In genomic region chr1:164875518-164875917, GRCh38 we compare ENCODE assay signal across 36 cellular contexts.
"Had no signal": no experiment of that assay in that cellular context is flagged by ENCODE, and none has a peak within 500 bp of the region (broad histone marks: within the 10 kb centered on the region; RNA-seq: fewer than 3 reads in every experiment).

No MANE protein-coding gene starts in this region.

- H3K4me3 ChIP-seq: ascending aorta, body of pancreas, breast epithelium had no signal

- ATAC-seq: activated CD8-positive, alpha-beta memory T cell treated with anti-CD3 and anti-CD28 coated beads, Interleukin-2, amount 10 ng/mL, durations not matched to agents 7 days and 5 days; activated CD8-positive, alpha-beta T cell treated with anti-CD3 and anti-CD28 coated beads, Interleukin-2, amount 10 ng/mL, durations not matched to agents 7 days and 5 days; activated naive CD8-positive, alpha-beta T cell treated with anti-CD3 and anti-CD28 coated beads, Interleukin-2, amount 50 U/mL, for 24 hours; body of pancreas had no signal

- H3K9me3 ChIP-seq: ascending aorta, body of pancreas, breast epithelium had no signal

- H3K4me1 ChIP-seq: ascending aorta, body of pancreas, breast epithelium had no signal

- H3K27me3 ChIP-seq: ascending aorta, body of pancreas, brain microvascular endothelial cell, breast epithelium had no signal

- H3K36me3 Mint-ChIP-seq: activated CD4-positive, alpha-beta memory T cell treated with anti-CD3 and anti-CD28 coated beads for 36 hours; activated CD8-positive, alpha-beta memory T cell treated with anti-CD3 and anti-CD28 coated beads, Interleukin-2, amount 10 ng/mL, durations not matched to agents 7 days and 5 days; activated naive CD4-positive, alpha-beta T cell treated with anti-CD3 and anti-CD28 coated beads, Interleukin-2, amount 10 ng/mL, durations not matched to agents 7 days and 5 days; activated naive CD4-positive, alpha-beta T cell treated with anti-CD3 and anti-CD28 coated beads, Interleukin-2, amount 50 U/mL, for 24 hours; activated naive CD8-positive, alpha-beta T cell; activated naive CD8-positive, alpha-beta T cell treated with anti-CD3 and anti-CD28 coated beads, Interleukin-2, amount 10 ng/mL, durations not matched to agents 7 days and 5 days had no signal

- H3K36me3 ChIP-seq: ascending aorta, brain microvascular endothelial cell, breast epithelium had no signal

- H3K27me3 Mint-ChIP-seq: activated B cell treated with CpG ODN at 0.5 μM for 24 hours; activated CD4-positive, alpha-beta T cell treated with anti-CD3 and anti-CD28 coated beads, Interleukin-2, amount 10 ng/mL, durations not matched to agents 24 days and 14 days; activated CD8-positive, alpha-beta memory T cell treated with anti-CD3 and anti-CD28 coated beads, Interleukin-2, amount 10 ng/mL, durations not matched to agents 7 days and 5 days; activated naive CD4-positive, alpha-beta T cell treated with anti-CD3 and anti-CD28 coated beads, Interleukin-2, amount 10 ng/mL, durations not matched to agents 7 days and 5 days; activated naive CD4-positive, alpha-beta T cell treated with anti-CD3 and anti-CD28 coated beads, Interleukin-2, amount 50 U/mL, for 24 hours; activated naive CD8-positive, alpha-beta T cell; activated naive CD8-positive, alpha-beta T cell treated with anti-CD3 and anti-CD28 coated beads, Interleukin-2, amount 10 ng/mL, durations not matched to agents 7 days and 5 days; activated naive CD8-positive, alpha-beta T cell treated with anti-CD3 and anti-CD28 coated beads, Interleukin-2, amount 50 U/mL, for 24 hours; activated T-cell treated with anti-CD3 and anti-CD28 coated beads, Interleukin-2, amount 50 U/mL, for 24 hours; central memory CD8-positive, alpha-beta T cell had no signal

- H3K27ac ChIP-seq: ascending aorta, body of pancreas, brain microvascular endothelial cell, breast epithelium, VCaP had no signal

- DNase-seq: activated B cell treated with CpG ODN at 0.5 μM for 24 hours; activated CD4-positive, alpha-beta memory T cell treated with anti-CD3 and anti-CD28 coated beads for 36 hours; activated CD4-positive, alpha-beta T cell treated with anti-CD3 and anti-CD28 coated beads for 4 hours; activated CD4-positive, alpha-beta T cell treated with anti-CD3 and anti-CD28 coated beads, Interleukin-2, amount 10 ng/mL, durations not matched to agents 24 days and 14 days; activated CD4-positive, alpha-beta T cell treated with anti-CD3 and anti-CD28 coated beads, Interleukin-2, amount 50 U/mL, for 1 hour; activated CD4-positive, alpha-beta T cell treated with anti-CD3 and anti-CD28 coated beads, Interleukin-2, amount 50 U/mL, for 4 hours; activated CD4-positive, CD25-positive, alpha-beta regulatory T cell treated with anti-CD3 and anti-CD28 coated beads, Interleukin-2, amount 50 U/mL, for 72 hours; activated CD8-positive, alpha-beta memory T cell treated with anti-CD3 and anti-CD28 coated beads for 24 hours; activated CD8-positive, alpha-beta memory T cell treated with anti-CD3 and anti-CD28 coated beads, Interleukin-2, amount 10 ng/mL, durations not matched to agents 7 days and 5 days; activated CD8-positive, alpha-beta memory T cell treated with anti-CD3 and anti-CD28 coated beads, Interleukin-2, amount 50 U/mL, for 48 hours; activated CD8-positive, alpha-beta T cell treated with anti-CD3 and anti-CD28 coated beads, Interleukin-2, amount 10 ng/mL, durations not matched to agents 7 days and 5 days; activated effector memory CD4-positive, alpha-beta T cell treated with Interleukin-2 at 50 U/mL for 16 hours; activated gamma-delta T cell; activated naive CD4-positive, alpha-beta T cell treated with anti-CD3 and anti-CD28 coated beads, Interleukin-2, amount 10 ng/mL, durations not matched to agents 7 days and 5 days; activated naive CD4-positive, alpha-beta T cell treated with Interleukin-2 at 50 U/mL for 16 hours; activated naive CD8-positive, alpha-beta T cell treated with anti-CD3 and anti-CD28 coated beads, Interleukin-2, amount 10 ng/mL, durations not matched to agents 7 days and 5 days; activated naive CD8-positive, alpha-beta T cell treated with anti-CD3 and anti-CD28 coated beads, Interleukin-2, amount 50 U/mL, for 24 hours; activated T-cell treated with anti-CD3 and anti-CD28 coated beads, Interleukin-2, amount 50 U/mL, for 24 hours; activated T-cell treated with anti-CD3 and anti-CD28 coated beads, Interleukin-2, amount 50 U/mL, for 48 hours; amygdala; anterior cingulate cortex; body of pancreas; brain microvascular endothelial cell; SW 1271; T-helper 1 cell; T-helper 2 cell; T-helper 9 cell had no signal

- H3K4me1 Mint-ChIP-seq: activated B cell treated with CpG ODN at 0.5 μM for 24 hours; activated CD4-positive, alpha-beta T cell treated with anti-CD3 and anti-CD28 coated beads, Interleukin-2, amount 10 ng/mL, durations not matched to agents 24 days and 14 days; activated CD8-positive, alpha-beta memory T cell treated with anti-CD3 and anti-CD28 coated beads, Interleukin-2, amount 10 ng/mL, durations not matched to agents 7 days and 5 days; activated naive CD4-positive, alpha-beta T cell treated with anti-CD3 and anti-CD28 coated beads, Interleukin-2, amount 10 ng/mL, durations not matched to agents 7 days and 5 days; activated naive CD4-positive, alpha-beta T cell treated with anti-CD3 and anti-CD28 coated beads, Interleukin-2, amount 50 U/mL, for 24 hours; activated naive CD8-positive, alpha-beta T cell treated with anti-CD3 and anti-CD28 coated beads, Interleukin-2, amount 10 ng/mL, durations not matched to agents 7 days and 5 days; activated naive CD8-positive, alpha-beta T cell treated with anti-CD3 and anti-CD28 coated beads, Interleukin-2, amount 50 U/mL, for 24 hours; central memory CD8-positive, alpha-beta T cell had no signal

- H3K9me3 Mint-ChIP-seq: activated B cell treated with CpG ODN at 0.5 μM for 24 hours; activated CD4-positive, alpha-beta T cell treated with anti-CD3 and anti-CD28 coated beads, Interleukin-2, amount 10 ng/mL, durations not matched to agents 24 days and 14 days; activated naive CD4-positive, alpha-beta T cell treated with anti-CD3 and anti-CD28 coated beads, Interleukin-2, amount 10 ng/mL, durations not matched to agents 7 days and 5 days; activated naive CD4-positive, alpha-beta T cell treated with anti-CD3 and anti-CD28 coated beads, Interleukin-2, amount 50 U/mL, for 24 hours; activated naive CD8-positive, alpha-beta T cell treated with anti-CD3 and anti-CD28 coated beads, Interleukin-2, amount 10 ng/mL, durations not matched to agents 7 days and 5 days; activated naive CD8-positive, alpha-beta T cell treated with anti-CD3 and anti-CD28 coated beads, Interleukin-2, amount 50 U/mL, for 24 hours; activated T-cell treated with anti-CD3 and anti-CD28 coated beads, Interleukin-2, amount 50 U/mL, for 24 hours; activated T-helper 2 cell treated with anti-CD3 and anti-CD28 coated beads, Interferon-gamma antibody, Interleukin-2, Interleukin-4, amounts not matched to agents 10 μg/mL and 5 μg/mL and 100 μg/mL, durations not matched to agents 14 hours and 24 hours and 36 hours; T-helper 1 cell treated with Interleukin-12 subunit alpha and Interleukin-12 subunit beta and Interleukin-4 antibody, amounts not matched to agents 30 μg/mL and 1 μg/mL, for 36 hours; T-helper 2 cell treated with Interferon-gamma antibody and Interleukin-4, amounts not matched to agents 5 μg/mL and 100 μg/mL, for 36 hours had no signal

- H3K27ac Mint-ChIP-seq: activated B cell treated with CpG ODN at 0.5 μM for 24 hours; activated CD4-positive, alpha-beta memory T cell treated with anti-CD3 and anti-CD28 coated beads for 36 hours; activated CD4-positive, alpha-beta T cell treated with anti-CD3 and anti-CD28 coated beads, Interleukin-2, amount 10 ng/mL, durations not matched to agents 24 days and 14 days; activated CD8-positive, alpha-beta memory T cell treated with anti-CD3 and anti-CD28 coated beads, Interleukin-2, amount 10 ng/mL, durations not matched to agents 7 days and 5 days; activated CD8-positive, alpha-beta T cell treated with anti-CD3 and anti-CD28 coated beads, Interleukin-2, amount 10 ng/mL, durations not matched to agents 7 days and 5 days; activated naive CD4-positive, alpha-beta T cell treated with anti-CD3 and anti-CD28 coated beads, Interleukin-2, amount 10 ng/mL, durations not matched to agents 7 days and 5 days; activated naive CD4-positive, alpha-beta T cell treated with anti-CD3 and anti-CD28 coated beads, Interleukin-2, amount 50 U/mL, for 24 hours; activated naive CD8-positive, alpha-beta T cell; activated naive CD8-positive, alpha-beta T cell treated with anti-CD3 and anti-CD28 coated beads, Interleukin-2, amount 10 ng/mL, durations not matched to agents 7 days and 5 days; activated naive CD8-positive, alpha-beta T cell treated with anti-CD3 and anti-CD28 coated beads, Interleukin-2, amount 50 U/mL, for 24 hours; activated T-cell treated with anti-CD3 and anti-CD28 coated beads, Interleukin-2, amount 50 U/mL, for 24 hours; activated T-helper 2 cell treated with anti-CD3 and anti-CD28 coated beads, Interferon-gamma antibody, Interleukin-2, Interleukin-4, amounts not matched to agents 10 μg/mL and 5 μg/mL and 100 μg/mL, durations not matched to agents 14 hours and 24 hours and 36 hours; T-helper 1 cell treated with Interleukin-12 subunit alpha and Interleukin-12 subunit beta and Interleukin-4 antibody, amounts not matched to agents 30 μg/mL and 1 μg/mL, for 36 hours; T-helper 2 cell treated with Interferon-gamma antibody and Interleukin-4, amounts not matched to agents 5 μg/mL and 100 μg/mL, for 36 hours had no signal

- H3K4me3 Mint-ChIP-seq: activated B cell treated with CpG ODN at 0.5 μM for 24 hours; activated CD4-positive, alpha-beta memory T cell treated with anti-CD3 and anti-CD28 coated beads for 36 hours; activated CD4-positive, alpha-beta T cell treated with anti-CD3 and anti-CD28 coated beads, Interleukin-2, amount 10 ng/mL, durations not matched to agents 24 days and 14 days; activated CD8-positive, alpha-beta memory T cell treated with anti-CD3 and anti-CD28 coated beads, Interleukin-2, amount 10 ng/mL, durations not matched to agents 7 days and 5 days; activated CD8-positive, alpha-beta T cell treated with anti-CD3 and anti-CD28 coated beads, Interleukin-2, amount 10 ng/mL, durations not matched to agents 7 days and 5 days; activated naive CD4-positive, alpha-beta T cell treated with anti-CD3 and anti-CD28 coated beads, Interleukin-2, amount 10 ng/mL, durations not matched to agents 7 days and 5 days; activated naive CD4-positive, alpha-beta T cell treated with anti-CD3 and anti-CD28 coated beads, Interleukin-2, amount 50 U/mL, for 24 hours; activated naive CD8-positive, alpha-beta T cell; activated naive CD8-positive, alpha-beta T cell treated with anti-CD3 and anti-CD28 coated beads, Interleukin-2, amount 10 ng/mL, durations not matched to agents 7 days and 5 days; activated naive CD8-positive, alpha-beta T cell treated with anti-CD3 and anti-CD28 coated beads, Interleukin-2, amount 50 U/mL, for 24 hours; activated T-cell treated with anti-CD3 and anti-CD28 coated beads, Interleukin-2, amount 50 U/mL, for 24 hours; central memory CD8-positive, alpha-beta T cell; T-helper 1 cell treated with Interleukin-12 subunit alpha and Interleukin-12 subunit beta and Interleukin-4 antibody, amounts not matched to agents 30 μg/mL and 1 μg/mL, for 36 hours; T-helper 2 cell treated with Interferon-gamma antibody and Interleukin-4, amounts not matched to agents 5 μg/mL and 100 μg/mL, for 36 hours had no signal
